In the genomic region with DNA sequence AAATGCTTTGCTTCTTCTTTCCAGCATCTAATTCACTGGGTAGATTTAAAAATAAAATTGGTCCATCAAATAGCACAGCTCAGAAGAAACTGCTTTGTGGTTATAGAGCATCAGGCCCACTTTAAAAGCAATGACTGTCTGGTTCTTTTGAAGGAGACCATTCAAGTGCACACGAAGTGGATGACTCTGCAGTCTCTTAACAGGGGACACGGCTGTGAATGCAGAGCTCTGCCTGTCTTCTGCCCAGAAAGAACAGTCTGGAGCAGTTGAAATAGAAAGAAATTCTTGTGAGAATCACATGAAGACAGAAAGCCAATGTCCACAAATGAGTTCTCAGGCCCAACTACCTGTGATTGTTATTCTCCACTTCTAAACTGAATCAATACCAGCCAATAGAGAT, we compare ENCODE assay signal across 17 cellular contexts.
A peak's percentile ranks its signal among the peaks of the same experiment; 100 is the strongest.
DNase-seq lines count a peak whose midpoint lies in the region; TF ChIP-seq lines count a peak whose summit lies in the region.
"Had no signal": no experiment of that assay in that cellular context is flagged by ENCODE, and none has a peak within 500 bp of the region (broad histone marks: within the 10 kb centered on the region; RNA-seq: fewer than 3 reads in every experiment).

No MANE protein-coding gene starts in this region.

- TF ChIP-seq CTCF in glutamatergic neuron (IDR thresholded peaks at IDR 0.05; ENCODE audit: partially characterized antibody, unreplicated experiment) = no peak
- TF ChIP-seq CTCF in sigmoid colon (IDR thresholded peaks at IDR 0.05) = no peak

- intact Hi-C loops in sigmoid colon (cut with DNase I) = no loop called here

- H3K36me3 Mint-ChIP-seq in glutamatergic neuron (ENCODE audit: unreplicated experiment) = peaks cover 3% of the 10 kb centered on the region
- H3K36me3 Mint-ChIP-seq: CD4-positive, CD25-positive, alpha-beta regulatory T cell had no signal

- H3K4me3 ChIP-seq in GM23248 = no peak overlapping the region
- H3K4me3 ChIP-seq in neuron (ENCODE audit: low read length) = no peak overlapping the region
- H3K4me3 ChIP-seq in sigmoid colon = no peak overlapping the region
- H3K4me3 ChIP-seq: GM12878 had no signal

- H3F3A ChIP-seq in GM23248 (ENCODE audit: insufficient read depth) = no peaks in the 10 kb centered on the region

- H3K9me3 ChIP-seq in GM23248 (ENCODE audit: low read depth) (no peaks in the 10 kb centered on the region), neuron (ENCODE audit: low read length) (no peaks in the 10 kb centered on the region), sigmoid colon (no peaks in the 10 kb centered on the region)
- H3K9me3 ChIP-seq: SK-N-SH had no signal

- H3K4me2 ChIP-seq in GM23248 (ENCODE audit: unreplicated experiment) = no peak overlapping the region
- H3K4me2 ChIP-seq: SK-N-SH had no signal

- no peak overlapping the region for H3K4me3 Mint-ChIP-seq in glutamatergic neuron (ENCODE audit: unreplicated experiment)
- H3K4me3 Mint-ChIP-seq: B cell; CD4-positive, CD25-positive, alpha-beta regulatory T cell had no signal

- no peak overlapping the region for H3K27ac ChIP-seq in GM23248
- no peak overlapping the region for H3K27ac ChIP-seq in sigmoid colon

- H3K4me1 Mint-ChIP-seq in glutamatergic neuron (ENCODE audit: low read depth, unreplicated experiment) = peaks cover 41% of the 10 kb centered on the region
- H3K4me1 Mint-ChIP-seq: B cell; CD4-positive, CD25-positive, alpha-beta regulatory T cell had no signal

- H2AFZ ChIP-seq in GM23248 (0 out of 2 replicates have a peak overlapping the region, but pooled peaks have one; percentile 4), neuron (ENCODE audit: low read depth, low read length) (peak overlapping the region; percentile 49)

- in situ Hi-C loops in GM23248 (cut with MboI) = no loop called here

- H3K36me3 ChIP-seq in GM23248 (ENCODE audit: low read depth) (no peaks in the 10 kb centered on the region), neuron (ENCODE audit: insufficient read depth, low read length) (no peaks in the 10 kb centered on the region), sigmoid colon (no peaks in the 10 kb centered on the region)

- 40 to 41% methylated on average over 2 of the region's 2 CpGs for WGBS in GM23248 (ENCODE audit: low coverage in 1 of 2, low lambda C conversion rate in 2 of 2, missing lambda C conversion rate in 2 of 2), 2 experiments
- 79 to 82% methylated on average over 2 of the region's 2 CpGs for WGBS in sigmoid colon, 2 donors

- TF ChIP-seq EP300 in sigmoid colon (IDR thresholded peaks at IDR 0.05) = no peak

- no peaks in the 10 kb centered on the region for H3K4me1 ChIP-seq in GM23248 (ENCODE audit: insufficient read depth)
- H3K4me1 ChIP-seq in neuron (ENCODE audit: insufficient read depth, low read length) = no peaks in the 10 kb centered on the region
- no peaks in the 10 kb centered on the region for H3K4me1 ChIP-seq in sigmoid colon

- H3K9me2 ChIP-seq in GM23248 (ENCODE audit: insufficient read depth) = no peaks in the 10 kb centered on the region
- H3K9me2 ChIP-seq: SK-N-SH had no signal

- no peaks in the 10 kb centered on the region for H4K20me1 ChIP-seq in GM23248 (ENCODE audit: insufficient read depth)

- H3K79me2 ChIP-seq in GM23248 (ENCODE audit: insufficient read depth) = no peaks in the 10 kb centered on the region

- peak overlapping the region; percentile 69 for H3K27ac Mint-ChIP-seq in glutamatergic neuron (ENCODE audit: unreplicated experiment)
- H3K27ac Mint-ChIP-seq: B cell; CD4-positive, CD25-positive, alpha-beta regulatory T cell had no signal

- H3K27me3 Mint-ChIP-seq in glutamatergic neuron (ENCODE audit: unreplicated experiment) = no peaks in the 10 kb centered on the region
- H3K27me3 Mint-ChIP-seq: B cell; CD4-positive, CD25-positive, alpha-beta regulatory T cell had no signal

- no peaks in the 10 kb centered on the region for H3K27me3 ChIP-seq in GM23248 (replicated peaks; ENCODE audit: insufficient read depth)
- no peaks in the 10 kb centered on the region for H3K27me3 ChIP-seq in neuron (ENCODE audit: insufficient read depth, low read length)
- no peaks in the 10 kb centered on the region for H3K27me3 ChIP-seq in sigmoid colon

- H3K9ac ChIP-seq in GM23248 = no peak overlapping the region
- H3K9ac ChIP-seq: SK-N-SH had no signal

- DNase-seq in DMS79 (lab: John Stamatoyannopoulos, UW) = peak; percentile 90
- DNase-seq in GM23248 = no peak
- no peak for DNase-seq in glutamatergic neuron
- DNase-seq in RPMI8226 = no peak
- no peak for DNase-seq in sigmoid colon
- DNase-seq in germinal center (ENCODE audit: low spot score) = no peak
- DNase-seq: Calu3; CD4-positive, CD25-positive, alpha-beta regulatory T cell; DND-41; NCI-H1417 treated with DMSO at 0.1 percent for 48 hours; NCI-H2029 treated with DMSO at 0.1 percent for 48 hours; SHP77; SK-N-SH; T-helper 1 cell had no signal

- no peak for TF ChIP-seq POLR2A in sigmoid colon (IDR thresholded peaks at IDR 0.05)

- H3K9me3 Mint-ChIP-seq in glutamatergic neuron (ENCODE audit: unreplicated experiment) = peaks cover 3% of the 10 kb centered on the region
